Comparison of ENCODE assay signal across 29 cellular contexts in the genomic region with DNA sequence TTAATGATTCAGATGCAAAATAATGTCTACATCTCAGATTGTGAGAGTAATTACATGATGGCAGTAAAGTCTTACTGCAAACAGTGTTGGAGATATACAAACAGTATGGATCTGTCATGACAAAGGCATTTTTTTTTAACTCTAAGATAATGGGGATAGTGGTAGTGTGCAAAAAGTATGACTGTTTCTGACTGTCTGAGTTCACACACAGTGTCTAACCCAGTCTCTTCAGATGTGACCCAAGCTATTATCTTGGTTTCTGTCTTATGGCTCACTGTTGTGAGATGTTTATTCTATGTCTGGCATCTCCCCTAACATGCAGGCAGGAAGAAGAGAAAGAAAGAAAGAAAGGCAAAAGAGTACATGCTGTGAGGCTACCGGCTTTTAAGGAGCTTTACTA.
"Had no signal": no experiment of that assay in that cellular context is flagged by ENCODE, and none has a peak within 500 bp of the region (broad histone marks: within the 10 kb centered on the region; RNA-seq: fewer than 3 reads in every experiment).

No MANE protein-coding gene starts in this region.

- H3K9me3 Mint-ChIP-seq: activated T-cell treated with anti-CD3 and anti-CD28 coated beads, Interleukin-2, amount 50 U/mL, for 24 hours had no signal

- H3K27ac ChIP-seq: ascending aorta, body of pancreas, SJCRH30, SK-N-MC had no signal

- DNase-seq: activated CD4-positive, alpha-beta T cell treated with anti-CD3 and anti-CD28 coated beads, Interleukin-2, amount 10 ng/mL, durations not matched to agents 24 days and 14 days; activated CD4-positive, alpha-beta T cell treated with anti-CD3 and anti-CD28 coated beads, Interleukin-2, amount 50 U/mL, for 4 hours; activated CD8-positive, alpha-beta T cell treated with anti-CD3 and anti-CD28 coated beads, Interleukin-2, amount 10 ng/mL, durations not matched to agents 7 days and 5 days; activated gamma-delta T cell; activated naive CD4-positive, alpha-beta T cell treated with Interleukin-2 at 50 U/mL for 16 hours; activated naive CD8-positive, alpha-beta T cell treated with anti-CD3 and anti-CD28 coated beads, Interleukin-2, amount 10 ng/mL, durations not matched to agents 7 days and 5 days; activated T-cell treated with anti-CD3 and anti-CD28 coated beads, Interleukin-2, amount 50 U/mL, for 24 hours; amygdala; body of pancreas; central memory CD4-positive, alpha-beta T cell; Karpas-422; KBM-7; NCI-H1105; NCI-H1417 treated with DMSO at 0.1 percent for 48 hours; NCI-H187 treated with DMSO at 0.1 percent for 48 hours; NCI-H2081; NCI-H226; NCI-H446 treated with DMSO at 0.1 percent for 48 hours; NCI-H524; NCI-H69; NCI-H82; SHP77; SJCRH30; T1000 had no signal

- H3K27ac Mint-ChIP-seq: activated CD4-positive, alpha-beta T cell treated with anti-CD3 and anti-CD28 coated beads, Interleukin-2, amount 10 ng/mL, durations not matched to agents 24 days and 14 days; activated CD8-positive, alpha-beta T cell treated with anti-CD3 and anti-CD28 coated beads, Interleukin-2, amount 10 ng/mL, durations not matched to agents 7 days and 5 days; activated naive CD4-positive, alpha-beta T cell treated with anti-CD3 and anti-CD28 coated beads, Interleukin-2, amount 50 U/mL, for 24 hours; activated naive CD8-positive, alpha-beta T cell treated with anti-CD3 and anti-CD28 coated beads, Interleukin-2, amount 10 ng/mL, durations not matched to agents 7 days and 5 days; activated T-cell treated with anti-CD3 and anti-CD28 coated beads, Interleukin-2, amount 50 U/mL, for 24 hours; activated T-helper 2 cell treated with anti-CD3 and anti-CD28 coated beads, Interferon-gamma antibody, Interleukin-2, Interleukin-4, amounts not matched to agents 10 μg/mL and 5 μg/mL and 100 μg/mL, durations not matched to agents 14 hours and 24 hours and 36 hours had no signal

- ATAC-seq: activated CD8-positive, alpha-beta T cell treated with anti-CD3 and anti-CD28 coated beads, Interleukin-2, amount 10 ng/mL, durations not matched to agents 7 days and 5 days; body of pancreas; Panc1 had no signal

- H3K27me3 ChIP-seq: ascending aorta, body of pancreas, SJCRH30 had no signal

- H3K4me3 Mint-ChIP-seq: activated CD4-positive, alpha-beta T cell treated with anti-CD3 and anti-CD28 coated beads, Interleukin-2, amount 10 ng/mL, durations not matched to agents 24 days and 14 days; activated CD8-positive, alpha-beta T cell treated with anti-CD3 and anti-CD28 coated beads, Interleukin-2, amount 10 ng/mL, durations not matched to agents 7 days and 5 days; activated naive CD4-positive, alpha-beta T cell treated with anti-CD3 and anti-CD28 coated beads, Interleukin-2, amount 50 U/mL, for 24 hours; activated naive CD8-positive, alpha-beta T cell treated with anti-CD3 and anti-CD28 coated beads, Interleukin-2, amount 10 ng/mL, durations not matched to agents 7 days and 5 days; activated T-cell treated with anti-CD3 and anti-CD28 coated beads, Interleukin-2, amount 50 U/mL, for 24 hours had no signal

- H3K36me3 ChIP-seq: ascending aorta, SJCRH30 had no signal

- H3K4me1 ChIP-seq: ascending aorta, body of pancreas, SJCRH30 had no signal

- H3K4me3 ChIP-seq: ascending aorta, body of pancreas, SJCRH30, SK-N-MC had no signal

- H3K9me3 ChIP-seq: ascending aorta, body of pancreas, SJCRH30 had no signal

- H3K27me3 Mint-ChIP-seq: activated CD4-positive, alpha-beta T cell treated with anti-CD3 and anti-CD28 coated beads, Interleukin-2, amount 10 ng/mL, durations not matched to agents 24 days and 14 days; activated naive CD4-positive, alpha-beta T cell treated with anti-CD3 and anti-CD28 coated beads, Interleukin-2, amount 50 U/mL, for 24 hours; activated naive CD8-positive, alpha-beta T cell treated with anti-CD3 and anti-CD28 coated beads, Interleukin-2, amount 10 ng/mL, durations not matched to agents 7 days and 5 days; activated T-cell treated with anti-CD3 and anti-CD28 coated beads, Interleukin-2, amount 50 U/mL, for 24 hours had no signal

- H3K4me1 Mint-ChIP-seq: activated naive CD4-positive, alpha-beta T cell treated with anti-CD3 and anti-CD28 coated beads, Interleukin-2, amount 50 U/mL, for 24 hours had no signal
